ENCODE assay signal across 27 cellular contexts in genomic region chr10:104155591-104155990, GRCh38.
"Had no signal": no experiment of that assay in that cellular context is flagged by ENCODE, and none has a peak within 500 bp of the region (broad histone marks: within the 10 kb centered on the region; RNA-seq: fewer than 3 reads in every experiment).

No MANE protein-coding gene starts in this region.

- H3K4me1 Mint-ChIP-seq: activated CD4-positive, alpha-beta T cell treated with anti-CD3 and anti-CD28 coated beads for 36 hours; activated CD4-positive, alpha-beta T cell treated with anti-CD3 and anti-CD28 coated beads, Interleukin-2, amount 10 ng/mL, durations not matched to agents 24 days and 14 days; activated CD8-positive, alpha-beta memory T cell treated with anti-CD3 and anti-CD28 coated beads, Interleukin-2, amount 10 ng/mL, durations not matched to agents 7 days and 5 days; activated naive CD4-positive, alpha-beta T cell treated with anti-CD3 and anti-CD28 coated beads, Interleukin-2, amount 50 U/mL, for 24 hours; activated naive CD8-positive, alpha-beta T cell treated with anti-CD3 and anti-CD28 coated beads, Interleukin-2, amount 10 ng/mL, durations not matched to agents 7 days and 5 days had no signal

- H3K9me3 ChIP-seq: colonic mucosa had no signal

- H3K27me3 ChIP-seq: cardiac muscle cell, colonic mucosa had no signal

- H3K4me3 ChIP-seq: cardiac muscle cell, colonic mucosa had no signal

- H3K4me1 ChIP-seq: colonic mucosa had no signal

- DNase-seq: activated CD4-positive, alpha-beta memory T cell treated with anti-CD3 and anti-CD28 coated beads for 36 hours; activated CD4-positive, alpha-beta T cell treated with anti-CD3 and anti-CD28 coated beads for 36 hours; activated CD4-positive, alpha-beta T cell treated with anti-CD3 and anti-CD28 coated beads, Interleukin-2, amount 10 ng/mL, durations not matched to agents 24 days and 14 days; activated CD4-positive, CD25-positive, alpha-beta regulatory T cell; activated CD4-positive, CD25-positive, alpha-beta regulatory T cell treated with anti-CD3 and anti-CD28 coated beads, Interleukin-2, amount 50 U/mL, for 72 hours; activated CD8-positive, alpha-beta memory T cell treated with anti-CD3 and anti-CD28 coated beads, Interleukin-2, amount 10 ng/mL, durations not matched to agents 7 days and 5 days; activated CD8-positive, alpha-beta memory T cell treated with anti-CD3 and anti-CD28 coated beads, Interleukin-2, amount 50 U/mL, for 4 hours; activated CD8-positive, alpha-beta T cell treated with anti-CD3 and anti-CD28 coated beads, Interleukin-2, amount 10 ng/mL, durations not matched to agents 7 days and 5 days; activated effector memory CD4-positive, alpha-beta T cell treated with anti-CD3 and anti-CD28 coated beads, Interleukin-2, amount 50 U/mL, for 16 hours; activated naive CD4-positive, alpha-beta T cell treated with anti-CD3 and anti-CD28 coated beads for 36 hours; activated naive CD8-positive, alpha-beta T cell treated with anti-CD3 and anti-CD28 coated beads, Interleukin-2, amount 10 ng/mL, durations not matched to agents 7 days and 5 days; activated T-cell treated with anti-CD3 and anti-CD28 coated beads, Interleukin-2, amount 50 U/mL, for 1 hour; activated T-cell treated with anti-CD3 and anti-CD28 coated beads, Interleukin-2, amount 50 U/mL, for 48 hours; amniotic stem cell; anterior cingulate cortex; central memory CD4-positive, alpha-beta T cell; cerebellar nuclear complex; colonic mucosa; effector CD8-positive, alpha-beta T cell; foreskin fibroblast; head of caudate nucleus; T-helper 2 cell had no signal

- ATAC-seq: activated CD4-positive, alpha-beta T cell treated with anti-CD3 and anti-CD28 coated beads for 36 hours; activated CD8-positive, alpha-beta memory T cell treated with anti-CD3 and anti-CD28 coated beads, Interleukin-2, amount 10 ng/mL, durations not matched to agents 7 days and 5 days; activated CD8-positive, alpha-beta T cell treated with anti-CD3 and anti-CD28 coated beads, Interleukin-2, amount 10 ng/mL, durations not matched to agents 7 days and 5 days; esophagus mucosa had no signal

- H3K36me3 ChIP-seq: cardiac muscle cell, colonic mucosa had no signal

- H3K27ac Mint-ChIP-seq: activated CD4-positive, alpha-beta memory T cell treated with anti-CD3 and anti-CD28 coated beads for 36 hours; activated CD4-positive, alpha-beta T cell treated with anti-CD3 and anti-CD28 coated beads for 36 hours; activated CD4-positive, alpha-beta T cell treated with anti-CD3 and anti-CD28 coated beads, Interleukin-2, amount 10 ng/mL, durations not matched to agents 24 days and 14 days; activated CD8-positive, alpha-beta memory T cell treated with anti-CD3 and anti-CD28 coated beads, Interleukin-2, amount 10 ng/mL, durations not matched to agents 7 days and 5 days; activated CD8-positive, alpha-beta T cell treated with anti-CD3 and anti-CD28 coated beads, Interleukin-2, amount 10 ng/mL, durations not matched to agents 7 days and 5 days; activated naive CD4-positive, alpha-beta T cell treated with anti-CD3 and anti-CD28 coated beads for 36 hours; activated naive CD4-positive, alpha-beta T cell treated with anti-CD3 and anti-CD28 coated beads, Interleukin-2, amount 50 U/mL, for 24 hours; activated naive CD8-positive, alpha-beta T cell treated with anti-CD3 and anti-CD28 coated beads, Interleukin-2, amount 10 ng/mL, durations not matched to agents 7 days and 5 days; activated T-helper 1 cell treated with anti-CD3 and anti-CD28 coated beads, Interleukin-12 subunit alpha, Interleukin-12 subunit beta, Interleukin-2, Interleukin-4 antibody, amounts not matched to agents 30 ng/mL and 10 ng/mL and 1 ng/mL, durations not matched to agents 14 hours and 24 hours and 36 hours; activated T-helper 2 cell treated with anti-CD3 and anti-CD28 coated beads, Interferon-gamma antibody, Interleukin-2, Interleukin-4, amounts not matched to agents 10 μg/mL and 5 μg/mL and 100 μg/mL, durations not matched to agents 14 hours and 24 hours and 36 hours had no signal

- H3K27ac ChIP-seq: cardiac muscle cell, colonic mucosa had no signal

- H3K4me3 Mint-ChIP-seq: activated CD4-positive, alpha-beta memory T cell treated with anti-CD3 and anti-CD28 coated beads for 36 hours; activated CD4-positive, alpha-beta T cell treated with anti-CD3 and anti-CD28 coated beads for 36 hours; activated CD4-positive, alpha-beta T cell treated with anti-CD3 and anti-CD28 coated beads, Interleukin-2, amount 10 ng/mL, durations not matched to agents 24 days and 14 days; activated CD8-positive, alpha-beta memory T cell treated with anti-CD3 and anti-CD28 coated beads, Interleukin-2, amount 10 ng/mL, durations not matched to agents 7 days and 5 days; activated CD8-positive, alpha-beta T cell treated with anti-CD3 and anti-CD28 coated beads, Interleukin-2, amount 10 ng/mL, durations not matched to agents 7 days and 5 days; activated naive CD4-positive, alpha-beta T cell treated with anti-CD3 and anti-CD28 coated beads for 36 hours; activated naive CD4-positive, alpha-beta T cell treated with anti-CD3 and anti-CD28 coated beads, Interleukin-2, amount 50 U/mL, for 24 hours; activated naive CD8-positive, alpha-beta T cell treated with anti-CD3 and anti-CD28 coated beads, Interleukin-2, amount 10 ng/mL, durations not matched to agents 7 days and 5 days; activated T-helper 1 cell treated with anti-CD3 and anti-CD28 coated beads, Interleukin-12 subunit alpha, Interleukin-12 subunit beta, Interleukin-2, Interleukin-4 antibody, amounts not matched to agents 30 ng/mL and 10 ng/mL and 1 ng/mL, durations not matched to agents 14 hours and 24 hours and 36 hours had no signal
